34 cellular contexts compared by ENCODE assay signal in the genomic region with DNA sequence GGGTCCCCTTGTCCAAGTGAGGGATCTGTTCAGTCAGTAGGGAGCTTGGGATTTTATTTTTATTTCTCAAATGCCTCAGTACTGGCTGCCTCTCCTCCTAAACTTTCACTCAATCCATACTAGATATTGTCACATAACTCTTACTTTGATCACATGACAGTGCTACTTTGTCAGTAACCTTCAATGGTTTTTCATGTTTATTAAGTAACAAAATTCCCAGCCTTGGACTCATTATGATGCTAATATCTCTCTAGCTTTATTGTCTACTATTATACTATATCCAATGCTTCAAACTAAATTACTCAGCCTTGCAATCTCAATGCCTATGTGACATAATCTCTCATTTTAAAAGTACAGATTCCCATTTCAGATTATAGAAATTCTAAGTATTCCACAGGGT.
"Had no signal": no experiment of that assay in that cellular context is flagged by ENCODE, and none has a peak within 500 bp of the region (broad histone marks: within the 10 kb centered on the region; RNA-seq: fewer than 3 reads in every experiment).

No MANE protein-coding gene starts in this region.

- H3K27me3 ChIP-seq: MG63 had no signal

- H3K36me3 ChIP-seq: MG63 had no signal

- H3K9me3 ChIP-seq: MG63 had no signal

- H3K4me3 ChIP-seq: MG63 had no signal

- DNase-seq: Karpas-422, Kasumi-1, MG63, MM.1S, MV-4-11, NCI-H1048, NCI-H1092, NCI-H1092 treated with DMSO at 0.1 percent for 48 hours, NCI-H1105, NCI-H1105 treated with DMSO at 0.1 percent for 48 hours, NCI-H1417, NCI-H1417 treated with DMSO at 0.1 percent for 48 hours, NCI-H1436, NCI-H1436 treated with DMSO at 0.1 percent for 48 hours, NCI-H146, NCI-H1694, NCI-H1694 treated with DMSO at 0.1 percent for 48 hours, NCI-H187, NCI-H187 treated with DMSO at 0.1 percent for 48 hours, NCI-H1930, NCI-H2029, NCI-H2029 treated with DMSO at 0.1 percent for 48 hours, NCI-H2081, NCI-H2081 treated with DMSO at 0.1 percent for 48 hours, NCI-H2107, NCI-H2171, NCI-H2171 treated with DMSO at 0.1 percent for 48 hours, NCI-H2227 treated with DMSO at 0.1 percent for 48 hours, NCI-H226, NCI-H345, NCI-H446, NCI-H446 treated with DMSO at 0.1 percent for 48 hours, NCI-H510A, NCI-H510A treated with DMSO at 0.1 percent for 48 hours had no signal
